8 cellular contexts compared by ENCODE assay signal in genomic region chrX:10014462-10015373, GRCh38. TPM values are rescaled to one million over a fixed set of nuclear protein-coding genes. Genes with fewer than 3 reads are reported as not detected.
DNase-seq lines count a peak whose midpoint lies in the region; ATAC-seq and TF ChIP-seq lines count a peak whose summit lies in the region.

No MANE protein-coding gene starts in this region.

- H3K4me1 ChIP-seq in HUES6 (ENCODE audit: control insufficient read depth, insufficient read depth, low read length): peaks cover 55% of the 10 kb centered on the region
- peaks cover 27% of the 10 kb centered on the region for H3K4me1 ChIP-seq in RWPE2 (ENCODE audit: insufficient read depth, poor library complexity, severe bottlenecking)

- peak; percentile 93 for ATAC-seq in GM21390 (IDR thresholded peaks at IDR 0.05; ENCODE audit: unreplicated experiment)
- peak; percentile 63 for ATAC-seq in RWPE2 (ENCODE audit: low read depth)

- no peak for TF ChIP-seq CTCF in RWPE2 (IDR thresholded peaks at IDR 0.05; ENCODE audit: poor library complexity, severe bottlenecking)
- no peak for TF ChIP-seq CTCF in foreskin fibroblast (IDR thresholded peaks at IDR 0.05; ENCODE audit: low read depth, low read length)
- no peak for TF ChIP-seq CTCF in neural crest cell (conservative IDR thresholded peaks at IDR 0.05)

- no peaks in the 10 kb centered on the region for H3K36me3 Mint-ChIP-seq in neural crest cell (ENCODE audit: low read depth)
- H3K36me3 Mint-ChIP-seq in stimulated activated naive CD8-positive, alpha-beta T cell treated with anti-CD3 and anti-CD28 coated beads, Interleukin-15, Interleukin-2, amounts not matched to agents 100 ng/mL and 50 ng/mL, for 24 hours (ENCODE audit: low read depth): peaks cover 5% of the 10 kb centered on the region

- H3K4me3 ChIP-seq in HUES6 (ENCODE audit: low read depth, low read length): peak overlapping the region; percentile 63
- H3K4me3 ChIP-seq in RWPE2 (ENCODE audit: severe bottlenecking): peak overlapping the region; percentile 73
- H3K4me3 ChIP-seq in foreskin fibroblast (ENCODE audit: low read depth in 1 of 2, low read length in 2 of 2): peak overlapping the region; percentile 47 to 56

- no peaks in the 10 kb centered on the region for H3K9me3 Mint-ChIP-seq in neural crest cell
- no peaks in the 10 kb centered on the region for H3K9me3 Mint-ChIP-seq in stimulated activated naive CD8-positive, alpha-beta T cell treated with anti-CD3 and anti-CD28 coated beads, Interleukin-15, Interleukin-2, amounts not matched to agents 100 ng/mL and 50 ng/mL, for 24 hours

- H3K27ac ChIP-seq in HUES6 (ENCODE audit: low read depth, low read length) (peak overlapping the region; percentile 83; the same call in 1 of the 2 replicates), RWPE2 (ENCODE audit: poor library complexity, severe bottlenecking) (peak overlapping the region; percentile 80)

- peak overlapping the region; percentile 47 for H3K4me3 Mint-ChIP-seq in neural crest cell
- peak overlapping the region; percentile 73 for H3K4me3 Mint-ChIP-seq in stimulated activated naive CD8-positive, alpha-beta T cell treated with anti-CD3 and anti-CD28 coated beads, Interleukin-15, Interleukin-2, amounts not matched to agents 100 ng/mL and 50 ng/mL, for 24 hours

- H3K9me3 ChIP-seq in HUES6 (ENCODE audit: control insufficient read depth, insufficient read depth, low read depth, low read length) (peaks cover 2% of the 10 kb centered on the region; the same call in 1 of the 2 replicates), RWPE2 (ENCODE audit: severe bottlenecking) (no peaks in the 10 kb centered on the region)

- H3K36me3 ChIP-seq in HUES6 (ENCODE audit: control insufficient read depth, insufficient read depth, low read length) (no peaks in the 10 kb centered on the region), RWPE2 (ENCODE audit: low read depth) (no peaks in the 10 kb centered on the region)

- DNase-seq in COR-L47 (lab: John Stamatoyannopoulos, UW): peak; percentile 64
- DNase-seq in RWPE2 (ENCODE audit: low spot score): peak; percentile 86
- DNase-seq in activated gamma-delta T cell treated with Interleukin-2 at 50 U/mL for 16 hours: peak; percentile 64
- DNase-seq in foreskin fibroblast: peak; percentile 87 to 94
- DNase-seq in neural crest cell (ENCODE audit: low read depth, low spot score): peak; percentile 67

- H3K9ac ChIP-seq in HUES6 (ENCODE audit: low read length): peak overlapping the region; percentile 82

- no peaks in the 10 kb centered on the region for H3K27me3 Mint-ChIP-seq in neural crest cell (ENCODE audit: low read depth)
- peaks cover 5% of the 10 kb centered on the region for H3K27me3 Mint-ChIP-seq in stimulated activated naive CD8-positive, alpha-beta T cell treated with anti-CD3 and anti-CD28 coated beads, Interleukin-15, Interleukin-2, amounts not matched to agents 100 ng/mL and 50 ng/mL, for 24 hours

- H3K4me1 Mint-ChIP-seq in neural crest cell: peaks cover 41% of the 10 kb centered on the region
- H3K4me1 Mint-ChIP-seq in stimulated activated naive CD8-positive, alpha-beta T cell treated with anti-CD3 and anti-CD28 coated beads, Interleukin-15, Interleukin-2, amounts not matched to agents 100 ng/mL and 50 ng/mL, for 24 hours (ENCODE audit: low read depth): peaks cover 54% of the 10 kb centered on the region

- no peaks in the 10 kb centered on the region for H3K27me3 ChIP-seq in HUES6 (ENCODE audit: control insufficient read depth, insufficient read depth, low read length)
- no peaks in the 10 kb centered on the region for H3K27me3 ChIP-seq in RWPE2 (ENCODE audit: insufficient read depth, poor library complexity, severe bottlenecking)

- H3K27ac Mint-ChIP-seq in neural crest cell (ENCODE audit: unreplicated experiment): no peak overlapping the region
- H3K27ac Mint-ChIP-seq in stimulated activated naive CD8-positive, alpha-beta T cell treated with anti-CD3 and anti-CD28 coated beads, Interleukin-15, Interleukin-2, amounts not matched to agents 100 ng/mL and 50 ng/mL, for 24 hours: no peak overlapping the region

RNA-seq across cellular contexts. Expression of gene CLDN34, which starts 47.6 kb away (rescaled TPM):
- total RNA-seq in neural crest cell: 0.30 and 0.33 TPM in 2 replicates

Comparison
In these comparisons a context has a peak if more than half of its experiments do, and no peak if none do; other contexts are left out.
1. Peak in every context shown above with its lines: DNase-seq, ATAC-seq, H3K4me3 ChIP-seq and H3K27ac ChIP-seq.